Comparison of ENCODE assay signal across 11 cellular contexts in genomic region chr1:2258122-2258812, GRCh38. TPM values are rescaled to one million over a fixed set of nuclear protein-coding genes. Genes with fewer than 3 reads are reported as not detected.
A peak's percentile ranks its signal among the peaks of the same experiment; 100 is the strongest.
DNase-seq lines count a peak whose midpoint lies in the region; ATAC-seq, FAIRE-seq and TF ChIP-seq lines count a peak whose summit lies in the region.
"Had no signal": no experiment of that assay in that cellular context is flagged by ENCODE, and none has a peak within 500 bp of the region (broad histone marks: within the 10 kb centered on the region; RNA-seq: fewer than 3 reads in every experiment).

No MANE protein-coding gene starts in this region.

- no peaks in the 10 kb centered on the region for H3K27me3 ChIP-seq in endothelial cell of umbilical vein (ENCODE audit: control insufficient read depth in 2 of 2, insufficient read depth in 2 of 2, low read length in 2 of 2)
- no peaks in the 10 kb centered on the region for H3K27me3 ChIP-seq in rectal smooth muscle tissue (ENCODE audit: control insufficient read depth, insufficient read depth, low read length)
- H3K27me3 ChIP-seq: brain microvascular endothelial cell had no signal

- H3K79me2 ChIP-seq in endothelial cell of umbilical vein (ENCODE audit: control insufficient read depth, insufficient read depth, low read length): peaks cover 91% of the 10 kb centered on the region

- dilution Hi-C loops in endothelial cell of umbilical vein (cut with MboI; ENCODE audit: extremely low pct_ligation_motif_present, low sequenced_read_pairs): no loop called here

- ATAC-seq in WTC11 (no peak), sciatic nerve (no peak)

- peak overlapping the region; percentile 12 for H3K4me3 Mint-ChIP-seq in T-helper 1 cell treated with Interleukin-12 subunit alpha and Interleukin-12 subunit beta and Interleukin-4 antibody, amounts not matched to agents 30 μg/mL and 1 μg/mL, for 36 hours
- H3K4me3 Mint-ChIP-seq in WTC11: no peak overlapping the region

- peaks cover 9% of the 10 kb centered on the region for H3K4me1 ChIP-seq in endothelial cell of umbilical vein (ENCODE audit: control insufficient read depth, extremely low read depth, insufficient read depth, low read length)
- H3K4me1 ChIP-seq in rectal smooth muscle tissue (ENCODE audit: control insufficient read depth, insufficient read depth, low read length): peaks cover 14% of the 10 kb centered on the region

- intact Hi-C loops in endothelial cell of umbilical vein (cut with micrococcal nuclease): no loop called here
- intact Hi-C loops in sciatic nerve (cut with DNase I): no loop called here

- peaks cover 0 to 5% of the 10 kb centered on the region in 2 experiments for H3K36me3 ChIP-seq in endothelial cell of umbilical vein (ENCODE audit: control insufficient read depth in 2 of 2, extremely low read depth in 1 of 2, insufficient read depth in 2 of 2, low read length in 2 of 2)
- H3K36me3 ChIP-seq in rectal smooth muscle tissue (ENCODE audit: control insufficient read depth, insufficient read depth, low read length): peaks cover 2% of the 10 kb centered on the region

- FAIRE-seq in endothelial cell of umbilical vein (lab: Jason Lieb, UNC) (peak; percentile 55), HTR-8/SVneo (lab: Jason Lieb, UNC) (no peak)

- peak overlapping the region; percentile 7 for H3K4me2 ChIP-seq in endothelial cell of umbilical vein (ENCODE audit: insufficient read depth, low read length)

- POLR2A ChIA-PET in WTC11 (lab: Charles Lee) (no interaction called here), endothelial cell of umbilical vein (lab: Charles Lee) (no interaction called here)

- no peaks in the 10 kb centered on the region for H3K27me3 Mint-ChIP-seq in T-helper 1 cell treated with Interleukin-12 subunit alpha and Interleukin-12 subunit beta and Interleukin-4 antibody, amounts not matched to agents 30 μg/mL and 1 μg/mL, for 36 hours (ENCODE audit: low read depth)
- H3K27me3 Mint-ChIP-seq in WTC11 (ENCODE audit: low read depth): no peaks in the 10 kb centered on the region

- DNase-seq in T-helper 1 cell (no peak), WTC11 (ENCODE audit: low spot score) (no peak), endothelial cell of umbilical vein (ENCODE audit: low read depth, low spot score) (peak; percentile 47), Ammon's horn (ENCODE audit: low spot score) (no peak), HTR-8/SVneo (ENCODE audit: insufficient read length, low spot score) (no peak), sciatic nerve (ENCODE audit: low spot score) (no peak)
- DNase-seq: brain microvascular endothelial cell, RPMI8226 had no signal

- peaks cover 6% of the 10 kb centered on the region for H3K9me3 Mint-ChIP-seq in T-helper 1 cell treated with Interleukin-12 subunit alpha and Interleukin-12 subunit beta and Interleukin-4 antibody, amounts not matched to agents 30 μg/mL and 1 μg/mL, for 36 hours
- H3K9me3 Mint-ChIP-seq in WTC11: peaks cover 4% of the 10 kb centered on the region

- H3K27ac ChIP-seq in endothelial cell of umbilical vein (ENCODE audit: insufficient read depth, low read depth, low read length) (peak overlapping the region; percentile 2), rectal smooth muscle tissue (ENCODE audit: low read depth, low read length) (peak overlapping the region; percentile 17)
- H3K27ac ChIP-seq: 22Rv1, brain microvascular endothelial cell had no signal

- no peak for TF ChIP-seq POLR2A in endothelial cell of umbilical vein (IDR thresholded peaks at IDR 0.05; ENCODE audit: low read depth, low read length)

- BruUV-seq in endothelial cell of umbilical vein (replicated peaks; lab: Mats Ljungman, UMichigan): no TSS peak

- no peak overlapping the region for H2AFZ ChIP-seq in endothelial cell of umbilical vein (ENCODE audit: low read depth, low read length)

- peaks cover 9% of the 10 kb centered on the region for H3K9me3 ChIP-seq in endothelial cell of umbilical vein (replicated peaks; ENCODE audit: control insufficient read depth, insufficient read depth, low read length)

- H3K4me3 ChIP-seq in endothelial cell of umbilical vein (replicated peaks in 1 of 3; ENCODE audit: insufficient read depth in 1 of 3, low read depth in 1 of 3, low read length in 3 of 3) (no peak overlapping the region), rectal smooth muscle tissue (ENCODE audit: low read length) (no peak overlapping the region)

- H3K9ac ChIP-seq in endothelial cell of umbilical vein (replicated peaks; ENCODE audit: extremely low read depth, insufficient read depth, low read length): no peak overlapping the region
- H3K9ac ChIP-seq in rectal smooth muscle tissue (ENCODE audit: low read length): no peak overlapping the region

- CTCF ChIA-PET in WTC11 (lab: Charles Lee): interaction anchor here (0.7 kb wide), 1 partner anchor 53 kb away, joined by 3 read pairs; no protein-coding TSS in a partner anchor
- CTCF ChIA-PET in endothelial cell of umbilical vein (lab: Charles Lee): interaction anchor here (0.7 kb wide), 1 partner anchor 20 kb away, joined by 3 read pairs; no protein-coding TSS in a partner anchor

- H3K9me1 ChIP-seq in endothelial cell of umbilical vein (replicated peaks; ENCODE audit: control insufficient read depth, extremely low read depth, insufficient read depth, low read length): no peaks in the 10 kb centered on the region

- H3K27ac Mint-ChIP-seq in T-helper 1 cell treated with Interleukin-12 subunit alpha and Interleukin-12 subunit beta and Interleukin-4 antibody, amounts not matched to agents 30 μg/mL and 1 μg/mL, for 36 hours: peak overlapping the region; percentile 56
- peak overlapping the region; percentile 70 for H3K27ac Mint-ChIP-seq in WTC11

- peaks cover 27% of the 10 kb centered on the region for H3K36me3 Mint-ChIP-seq in T-helper 1 cell treated with Interleukin-12 subunit alpha and Interleukin-12 subunit beta and Interleukin-4 antibody, amounts not matched to agents 30 μg/mL and 1 μg/mL, for 36 hours (ENCODE audit: low read depth)
- H3K36me3 Mint-ChIP-seq in WTC11: peaks cover 4% of the 10 kb centered on the region

- H4K20me1 ChIP-seq in endothelial cell of umbilical vein (replicated peaks; ENCODE audit: control insufficient read depth, extremely low read depth, insufficient read depth, low read length): peaks cover 12% of the 10 kb centered on the region

- peaks cover 31% of the 10 kb centered on the region for H3K4me1 Mint-ChIP-seq in T-helper 1 cell treated with Interleukin-12 subunit alpha and Interleukin-12 subunit beta and Interleukin-4 antibody, amounts not matched to agents 30 μg/mL and 1 μg/mL, for 36 hours (ENCODE audit: low read depth)
- peaks cover 35% of the 10 kb centered on the region for H3K4me1 Mint-ChIP-seq in WTC11

- TF ChIP-seq CTCF in WTC11 (IDR thresholded peaks at IDR 0.05) (no peak), endothelial cell of umbilical vein (IDR thresholded peaks at IDR 0.05; ENCODE audit: extremely low read depth in 1 of 2, insufficient read depth in 1 of 2, low read depth in 1 of 2, low read length in 2 of 2) (no peak)

TF ChIP-seq in WTC11, 78 proteins besides CTCF, POLR2A, EP300 and RAD21 (continues in another document):
- no peak for TF ChIP-seq GABPB1 (CRISPR knock-in tag; IDR thresholded peaks at IDR 0.05)
- no peak for TF ChIP-seq GTF2I (CRISPR knock-in tag; conservative IDR thresholded peaks at IDR 0.05)
- no peak for TF ChIP-seq ZNF416 (CRISPR knock-in tag; IDR thresholded peaks at IDR 0.05)
- TF ChIP-seq CDX4 (CRISPR knock-in tag; IDR thresholded peaks at IDR 0.05; ENCODE audit: borderline replicate concordance): no peak
- no peak for TF ChIP-seq OVOL2 (CRISPR knock-in tag; IDR thresholded peaks at IDR 0.05; ENCODE audit: borderline replicate concordance)

TF ChIP-seq in endothelial cell of umbilical vein, 7 proteins besides CTCF, POLR2A, EP300 and RAD21:
- TF ChIP-seq, protein P1, sequence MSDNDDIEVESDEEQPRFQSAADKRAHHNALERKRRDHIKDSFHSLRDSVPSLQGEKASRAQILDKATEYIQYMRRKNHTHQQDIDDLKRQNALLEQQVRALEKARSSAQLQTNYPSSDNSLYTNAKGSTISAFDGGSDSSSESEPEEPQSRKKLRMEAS (IDR thresholded peaks at IDR 0.05; ENCODE audit: insufficient read depth, insufficient read length): no peak
- no peak for TF ChIP-seq JUN (IDR thresholded peaks at IDR 0.05; ENCODE audit: borderline replicate concordance, insufficient read depth, insufficient read length, low read depth)
- TF ChIP-seq MYC (IDR thresholded peaks at IDR 0.05; ENCODE audit: low read depth, low read length): no peak
- no peak for TF ChIP-seq FOS (IDR thresholded peaks at IDR 0.05; ENCODE audit: borderline replicate concordance, insufficient read depth, low read length)
- TF ChIP-seq EZH2 (IDR thresholded peaks at IDR 0.05; ENCODE audit: borderline replicate concordance, low read depth, low read length, severe bottlenecking): no peak
- no peak for TF ChIP-seq GATA2 (IDR thresholded peaks at IDR 0.05; ENCODE audit: insufficient read depth, insufficient read length, low read depth, low read length)

RNA-seq across cellular contexts. Expression of gene SKI, which starts 30.1 kb away (rescaled TPM):
- 75.5 to 88.6 TPM (median 75.6 TPM) in 3 replicates for total RNA-seq in WTC11 (2021)
- total RNA-seq in endothelial cell of umbilical vein: 76.0 and 80.3 TPM in 2 replicates
- 9.0 and 11.6 TPM in 2 replicates for polyA plus RNA-seq in endothelial cell of umbilical vein
- polyA plus RNA-seq in endothelial cell of umbilical vein (2011; cell fraction: cytosol; rRNA removed): 12.3 and 15.5 TPM in 2 replicates
- polyA plus RNA-seq in endothelial cell of umbilical vein (2011; cell fraction: nucleus; rRNA removed): 23.5 and 24.9 TPM in 2 replicates
- polyA plus RNA-seq in endothelial cell of umbilical vein (2012): 20.3 and 24.2 TPM in 2 replicates
- polyA minus RNA-seq in endothelial cell of umbilical vein: 10.8 and 14.2 TPM in 2 replicates
- 20.5 TPM for polyA minus RNA-seq in endothelial cell of umbilical vein (2011; cell fraction: cytosol; rRNA and poly(A)+ RNA removed)
- polyA minus RNA-seq in endothelial cell of umbilical vein (2011; cell fraction: nucleus; rRNA and poly(A)+ RNA removed): 15.3 and 23.3 TPM in 2 replicates
- 108 TPM for total RNA-seq in sciatic nerve
